In the genomic region with DNA sequence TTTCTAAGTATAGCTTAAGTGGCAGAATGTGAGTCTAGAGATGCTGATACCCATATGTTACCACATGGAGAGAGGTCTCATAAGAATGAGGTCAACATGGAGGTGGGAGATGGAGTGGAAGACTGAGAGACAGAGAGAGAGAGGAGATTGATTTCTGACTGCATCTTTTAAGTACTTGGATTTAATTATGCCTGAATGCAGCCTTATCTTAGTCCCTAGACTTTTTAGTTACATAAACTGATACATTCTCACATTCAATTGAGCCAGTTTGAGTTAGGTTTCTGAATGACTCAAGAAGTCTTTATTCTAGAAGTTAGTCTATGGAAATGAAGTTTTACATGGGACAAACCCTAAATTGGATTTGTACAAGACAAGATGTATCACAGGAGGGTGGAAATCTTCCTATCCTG, we compare ENCODE assay signal across 12 cellular contexts. TPM values are rescaled to one million over a fixed set of nuclear protein-coding genes. Genes with fewer than 3 reads are reported as not detected.
DNase-seq lines count a peak whose midpoint lies in the region; ATAC-seq and TF ChIP-seq lines count a peak whose summit lies in the region.
"Had no signal": no experiment of that assay in that cellular context is flagged by ENCODE, and none has a peak within 500 bp of the region (broad histone marks: within the 10 kb centered on the region; RNA-seq: fewer than 3 reads in every experiment).

No MANE protein-coding gene starts in this region.

- intact Hi-C loops in stomach (cut with DNase I; ENCODE audit: low total_unique reads): no loop called here

- no peaks in the 10 kb centered on the region for H3K79me2 ChIP-seq in MM.1S (ENCODE audit: low read length)

- peak overlapping the region; percentile 61 for H3K4me3 Mint-ChIP-seq in activated naive CD4-positive, alpha-beta T cell treated with anti-CD3 and anti-CD28 coated beads, Interleukin-2, amount 10 ng/mL, durations not matched to agents 7 days and 5 days
- H3K4me3 Mint-ChIP-seq in activated naive CD8-positive, alpha-beta T cell treated with anti-CD3 and anti-CD28 coated beads, Interleukin-2, amount 50 U/mL, for 24 hours: peak overlapping the region; percentile 44

- H3K27ac ChIP-seq in MM.1S (ENCODE audit: low read length) (no peak overlapping the region), upper lobe of left lung (peak overlapping the region in 3 of 4 donors; percentile 10 to 84 (median 38)), stomach (peak overlapping the region in 1 of 5 donors; percentile 69)
- H3K27ac ChIP-seq: brain microvascular endothelial cell had no signal

- H3K36me3 Mint-ChIP-seq in activated naive CD4-positive, alpha-beta T cell treated with anti-CD3 and anti-CD28 coated beads, Interleukin-2, amount 10 ng/mL, durations not matched to agents 7 days and 5 days: peaks cover 36% of the 10 kb centered on the region
- H3K36me3 Mint-ChIP-seq in activated naive CD8-positive, alpha-beta T cell treated with anti-CD3 and anti-CD28 coated beads, Interleukin-2, amount 50 U/mL, for 24 hours (ENCODE audit: low read depth): peaks cover 3% of the 10 kb centered on the region

- peak overlapping the region; percentile 94 for H3K27ac Mint-ChIP-seq in activated naive CD4-positive, alpha-beta T cell treated with anti-CD3 and anti-CD28 coated beads, Interleukin-2, amount 10 ng/mL, durations not matched to agents 7 days and 5 days
- H3K27ac Mint-ChIP-seq in activated naive CD8-positive, alpha-beta T cell treated with anti-CD3 and anti-CD28 coated beads, Interleukin-2, amount 50 U/mL, for 24 hours: peak overlapping the region; percentile 89

- H3K4me2 ChIP-seq in MM.1S (ENCODE audit: low read depth, low read length): peak overlapping the region; percentile 26; the same call in 1 of the 2 replicates

- H3K4me3 ChIP-seq in MM.1S (ENCODE audit: low read length) (no peak overlapping the region), upper lobe of left lung (no peak overlapping the region), stomach (no peak overlapping the region)
- H3K4me3 ChIP-seq: thyroid gland had no signal

- ATAC-seq in activated naive CD8-positive, alpha-beta T cell treated with anti-CD3 and anti-CD28 coated beads, Interleukin-2, amount 50 U/mL, for 24 hours: peak; percentile 67
- ATAC-seq in upper lobe of left lung (ENCODE audit: low FRiP score in 2 of 2) (no peak), HG02759 (IDR thresholded peaks at IDR 0.05; ENCODE audit: unreplicated experiment) (no peak)

- no peaks in the 10 kb centered on the region for H3K27me3 ChIP-seq in MM.1S (replicated peaks; ENCODE audit: insufficient read depth, low read length)
- no peaks in the 10 kb centered on the region for H3K27me3 ChIP-seq in upper lobe of left lung
- H3K27me3 ChIP-seq in stomach: no peaks in the 10 kb centered on the region
- H3K27me3 ChIP-seq: brain microvascular endothelial cell, thyroid gland had no signal

- H3F3A ChIP-seq in MM.1S (ENCODE audit: insufficient read depth, low read length): peaks cover 4% of the 10 kb centered on the region

- H3K9me3 ChIP-seq in MM.1S (replicated peaks; ENCODE audit: insufficient read depth, low read length) (no peaks in the 10 kb centered on the region), upper lobe of left lung (no peaks in the 10 kb centered on the region), stomach (no peaks in the 10 kb centered on the region)
- H3K9me3 ChIP-seq: thyroid gland had no signal

- H3K9me2 ChIP-seq in MM.1S (replicated peaks; ENCODE audit: insufficient read depth, low read length): no peaks in the 10 kb centered on the region

- H3K4me1 ChIP-seq in MM.1S (ENCODE audit: low read length): peaks cover 35% of the 10 kb centered on the region
- peaks cover 33 to 48% (median 37%) of the 10 kb centered on the region in 4 donors for H3K4me1 ChIP-seq in upper lobe of left lung
- peaks cover 2 to 26% (median 14%) of the 10 kb centered on the region in 4 donors for H3K4me1 ChIP-seq in stomach
- H3K4me1 ChIP-seq: thyroid gland had no signal

- peaks cover 25% of the 10 kb centered on the region for H3K9me3 Mint-ChIP-seq in activated naive CD4-positive, alpha-beta T cell treated with anti-CD3 and anti-CD28 coated beads, Interleukin-2, amount 10 ng/mL, durations not matched to agents 7 days and 5 days
- H3K9me3 Mint-ChIP-seq in activated naive CD8-positive, alpha-beta T cell treated with anti-CD3 and anti-CD28 coated beads, Interleukin-2, amount 50 U/mL, for 24 hours: no peaks in the 10 kb centered on the region

- no peak for TF ChIP-seq EP300 in upper lobe of left lung (IDR thresholded peaks at IDR 0.05)
- no peak for TF ChIP-seq EP300 in stomach (IDR thresholded peaks at IDR 0.05)

- H3K27me3 Mint-ChIP-seq in activated naive CD4-positive, alpha-beta T cell treated with anti-CD3 and anti-CD28 coated beads, Interleukin-2, amount 10 ng/mL, durations not matched to agents 7 days and 5 days: no peaks in the 10 kb centered on the region
- no peaks in the 10 kb centered on the region for H3K27me3 Mint-ChIP-seq in activated naive CD8-positive, alpha-beta T cell treated with anti-CD3 and anti-CD28 coated beads, Interleukin-2, amount 50 U/mL, for 24 hours

- H2AFZ ChIP-seq in MM.1S (ENCODE audit: low read length): no peak overlapping the region

- no peak for DNase-seq in activated naive CD4-positive, alpha-beta T cell treated with anti-CD3 and anti-CD28 coated beads, Interleukin-2, amount 10 ng/mL, durations not matched to agents 7 days and 5 days
- DNase-seq in activated naive CD4-positive, alpha-beta T cell treated with anti-CD3 and anti-CD28 coated beads, Interleukin-2, amount 50 U/mL, for 16 hours: no peak
- no peak for DNase-seq in MM.1S
- DNase-seq in activated naive CD8-positive, alpha-beta T cell treated with anti-CD3 and anti-CD28 coated beads, Interleukin-2, amount 50 U/mL, for 24 hours: no peak
- no peak for DNase-seq in upper lobe of left lung
- no peak for DNase-seq in stomach
- DNase-seq in globus pallidus (ENCODE audit: low spot score): no peak
- DNase-seq: brain microvascular endothelial cell, foreskin fibroblast, NCI-H1417, thyroid gland had no signal

- CTCF ChIA-PET in activated naive CD4-positive, alpha-beta T cell treated with anti-CD3 and anti-CD28 coated beads, Interleukin-2, amount 10 ng/mL, durations not matched to agents 7 days and 5 days (lab: Charles Lee): interaction anchor here (1.7 to 4.6 kb wide), 2 partner anchors 13 to 51 kb away, joined by 3 to 29 read pairs; no protein-coding TSS in a partner anchor

- no peak overlapping the region for H3K9ac ChIP-seq in MM.1S (ENCODE audit: low read length)

- TF ChIP-seq POLR2A in upper lobe of left lung (IDR thresholded peaks at IDR 0.05) (no peak), stomach (IDR thresholded peaks at IDR 0.05) (no peak)

- no peaks in the 10 kb centered on the region for H3K36me3 ChIP-seq in MM.1S (replicated peaks; ENCODE audit: insufficient read depth, low read length)
- no peaks in the 10 kb centered on the region for H3K36me3 ChIP-seq in upper lobe of left lung
- H3K36me3 ChIP-seq in stomach: no peaks in the 10 kb centered on the region
- H3K36me3 ChIP-seq: brain microvascular endothelial cell, thyroid gland had no signal

- TF ChIP-seq CTCF in MM.1S (IDR thresholded peaks at IDR 0.05; ENCODE audit: low read length): no peak
- TF ChIP-seq CTCF in upper lobe of left lung (IDR thresholded peaks at IDR 0.05): no peak
- TF ChIP-seq CTCF in stomach (IDR thresholded peaks at IDR 0.05): no peak

- peaks cover 100% of the 10 kb centered on the region for H3K4me1 Mint-ChIP-seq in activated naive CD4-positive, alpha-beta T cell treated with anti-CD3 and anti-CD28 coated beads, Interleukin-2, amount 10 ng/mL, durations not matched to agents 7 days and 5 days
- H3K4me1 Mint-ChIP-seq in activated naive CD8-positive, alpha-beta T cell treated with anti-CD3 and anti-CD28 coated beads, Interleukin-2, amount 50 U/mL, for 24 hours: peaks cover 98% of the 10 kb centered on the region

- H4K20me1 ChIP-seq in MM.1S (ENCODE audit: insufficient read depth, low read length): no peaks in the 10 kb centered on the region

RNA-seq across cellular contexts. Expression of gene TNFSF10, which starts 58.5 kb away (rescaled TPM):
- 10 to 100 TPM; 41.0 to 95.2 (median 76.8) TPM for total RNA-seq in upper lobe of left lung
- total RNA-seq in stomach: 10 to 100 TPM in 4 of 5 donors, 1 to 10 TPM in 1; 4.0 to 84.2 (median 29.2) TPM
- 10 to 100 TPM; 18.4 to 54.3 (median 18.5) TPM for polyA plus RNA-seq in stomach
